17 cellular contexts compared by ENCODE assay signal in the genomic region with DNA sequence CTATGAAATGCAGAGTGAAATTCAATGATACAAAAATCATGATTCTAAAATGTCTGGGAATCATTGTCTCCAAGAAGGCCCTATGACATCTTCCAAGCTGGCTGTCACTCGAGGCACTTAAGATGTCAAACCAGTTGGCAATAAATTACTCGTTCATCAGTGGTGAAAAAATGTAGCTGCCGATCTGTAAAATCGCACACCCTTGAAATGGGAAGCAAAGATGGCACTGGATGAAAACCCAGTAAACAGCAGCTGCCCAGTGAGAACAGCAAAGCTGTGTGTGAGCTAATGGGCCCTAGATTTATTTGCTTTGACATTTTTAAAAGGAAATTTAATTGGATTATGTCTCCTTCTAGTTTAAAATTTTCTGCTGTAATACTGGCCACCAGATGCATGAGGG.
"Had no signal": no experiment of that assay in that cellular context is flagged by ENCODE, and none has a peak within 500 bp of the region (broad histone marks: within the 10 kb centered on the region; RNA-seq: fewer than 3 reads in every experiment).

No MANE protein-coding gene starts in this region.

- ATAC-seq: activated T-cell treated with anti-CD3 and anti-CD28 coated beads, Interleukin-2, amount 50 U/mL, for 72 hours; esophagus mucosa; gastroesophageal sphincter; heart right ventricle; stimulated activated naive CD8-positive, alpha-beta T cell treated with anti-CD3 and anti-CD28 coated beads, Interleukin-15, amount 100 ng/mL, for 72 hours had no signal

- H3K4me1 ChIP-seq: adrenal gland, gastroesophageal sphincter, heart right ventricle, right atrium auricular region, suprapubic skin, transverse colon had no signal

- FAIRE-seq: bronchial epithelial cell had no signal

- H3K36me3 ChIP-seq: adrenal gland, gastroesophageal sphincter, heart right ventricle, right atrium auricular region, suprapubic skin, transverse colon, WERI-Rb-1 had no signal

- H3K9me3 ChIP-seq: adrenal gland, gastroesophageal sphincter, heart right ventricle, right atrium auricular region, suprapubic skin, transverse colon had no signal

- H3K27me3 ChIP-seq: gastroesophageal sphincter, right atrium auricular region, suprapubic skin, transverse colon had no signal

- H3K4me3 ChIP-seq: adrenal gland, gastroesophageal sphincter, heart right ventricle, right atrium auricular region, skin epidermis, suprapubic skin, transverse colon had no signal

- H3K27ac ChIP-seq: adrenal gland, gastroesophageal sphincter, heart right ventricle, right atrium auricular region, skin epidermis, suprapubic skin, transverse colon, WERI-Rb-1 had no signal

- DNase-seq: activated CD4-positive, alpha-beta T cell treated with anti-CD3 and anti-CD28 coated beads for 1 hour; activated gamma-delta T cell; activated T-cell treated with anti-CD3 and anti-CD28 coated beads, Interleukin-2, amount 50 U/mL, for 72 hours; adrenal gland; effector CD8-positive, alpha-beta T cell; heart right ventricle; stimulated activated CD4-positive, alpha-beta T cell treated with anti-CD3 and anti-CD28 coated beads, Interleukin-15, amount 100 ng/mL, for 24 hours; stimulated activated CD4-positive, alpha-beta T cell treated with anti-CD3 and anti-CD28 coated beads, Interleukin-2, amount 100 ng/mL, for 48 hours; stimulated activated naive CD8-positive, alpha-beta T cell treated with anti-CD3 and anti-CD28 coated beads, Interleukin-15, amount 100 ng/mL, for 72 hours; transverse colon; WERI-Rb-1 had no signal
